Comparison of ENCODE assay signal across 7 cellular contexts in the genomic region with DNA sequence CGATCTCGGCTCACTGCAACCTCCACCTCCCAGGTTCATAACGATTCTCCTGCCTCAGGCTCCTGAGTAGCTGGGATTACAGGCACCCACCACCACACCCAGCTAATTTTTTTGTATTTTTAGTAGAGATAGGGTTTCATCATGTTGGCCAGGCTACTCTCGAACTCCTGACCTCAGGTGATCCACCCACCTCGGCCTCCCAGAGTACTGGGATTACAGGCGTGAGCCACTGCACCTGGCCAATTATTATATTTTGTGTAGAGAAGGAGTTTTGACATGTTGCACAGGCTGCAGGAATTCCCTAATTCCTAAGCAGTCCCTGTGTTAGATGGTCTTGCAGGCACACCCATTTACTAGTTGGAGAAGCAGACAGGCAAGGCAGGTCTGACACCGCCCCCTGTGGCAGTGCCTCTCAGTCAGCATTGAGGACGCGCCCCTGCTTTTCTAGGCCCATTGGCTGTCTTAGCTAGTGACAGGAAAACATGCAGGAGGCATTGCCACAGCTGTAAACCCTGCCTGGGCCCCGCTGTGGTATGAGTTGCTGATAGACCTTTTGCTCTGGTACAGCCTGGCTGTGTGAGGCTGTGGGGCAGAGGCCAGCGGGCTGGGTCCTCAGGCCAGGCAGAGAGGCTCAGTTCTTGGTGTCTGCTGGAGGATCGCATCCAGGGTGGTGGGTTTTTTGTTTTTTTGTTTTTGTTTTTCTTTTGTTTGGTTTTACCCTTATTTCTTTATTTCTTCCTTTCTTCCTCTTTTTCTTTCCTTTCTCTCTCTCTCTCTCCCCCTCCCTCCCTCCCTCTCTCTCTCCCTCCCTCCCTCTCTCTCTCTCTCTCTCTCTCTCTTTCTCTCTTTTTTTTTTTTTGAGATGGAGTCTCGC. TPM values are rescaled to one million over a fixed set of nuclear protein-coding genes. Genes with fewer than 3 reads are reported as not detected.
DNase-seq lines count a peak whose midpoint lies in the region; ATAC-seq and TF ChIP-seq lines count a peak whose summit lies in the region.
"Not testable (repeated sequence)": the region's sequence is repeated elsewhere in the genome, so short reads cannot be mapped to it uniquely, and the experiment has no call there.
"Had no signal": no experiment of that assay in that cellular context is flagged by ENCODE, and none has a peak within 500 bp of the region (broad histone marks: within the 10 kb centered on the region; RNA-seq: fewer than 3 reads in every experiment).

No MANE protein-coding gene starts in this region.

- H3K27me3 Mint-ChIP-seq in T-helper 2 cell treated with Interferon-gamma antibody and Interleukin-4, amounts not matched to agents 5 μg/mL and 100 μg/mL, for 36 hours (ENCODE audit: low read depth); activated naive CD8-positive, alpha-beta T cell treated with anti-CD3 and anti-CD28 coated beads, Interleukin-2, amount 10 ng/mL, durations not matched to agents 7 days and 5 days: not testable (repeated sequence)

- peak; percentile 50 for DNase-seq in BE2C
- peak; percentile 86 for DNase-seq in HuH-7.5 (ENCODE audit: low spot score)
- DNase-seq in T-helper 2 cell treated with Interferon-gamma antibody and Interleukin-4, amounts not matched to agents 5 μg/mL and 100 μg/mL, for 36 hours (ENCODE audit: low spot score): peak; percentile 57
- peak; percentile 73 for DNase-seq in activated naive CD8-positive, alpha-beta T cell treated with anti-CD3 and anti-CD28 coated beads, Interleukin-2, amount 10 ng/mL, durations not matched to agents 7 days and 5 days
- DNase-seq in iPS-NIHi11 (ENCODE audit: low spot score): peak; percentile 76
- peak in 3 of 4 experiments; percentile 25 to 53 (median 48) for DNase-seq in stimulated activated CD4-positive, alpha-beta T cell treated with anti-CD3 and anti-CD28 coated beads, Interleukin-1b, Interleukin-23, amount 100 ng/mL, for 24 hours (ENCODE audit: low read depth in 4 of 4, low spot score in 1 of 4)

- POLR2A ChIA-PET in activated naive CD8-positive, alpha-beta T cell treated with anti-CD3 and anti-CD28 coated beads, Interleukin-2, amount 10 ng/mL, durations not matched to agents 7 days and 5 days (lab: Charles Lee): interaction anchor here (0.5 to 2.2 kb wide), 4 partner anchors 26 to 922 kb away, joined by 3 to 10 read pairs (median 6); a partner anchor contains a TSS

- peak; percentile 20; the same call in 1 of the 2 replicates for TF ChIP-seq CTCF in BE2C (IDR thresholded peaks at IDR 0.05; ENCODE audit: low read depth, low read length)

- peaks cover 15% of the 10 kb centered on the region for H3K4me1 Mint-ChIP-seq in T-helper 2 cell treated with Interferon-gamma antibody and Interleukin-4, amounts not matched to agents 5 μg/mL and 100 μg/mL, for 36 hours (ENCODE audit: low read depth)
- peaks cover 17% of the 10 kb centered on the region for H3K4me1 Mint-ChIP-seq in activated naive CD8-positive, alpha-beta T cell treated with anti-CD3 and anti-CD28 coated beads, Interleukin-2, amount 10 ng/mL, durations not matched to agents 7 days and 5 days

- not testable (repeated sequence) for H3K9me3 ChIP-seq in BE2C

- peak; percentile 99 for ATAC-seq in activated naive CD8-positive, alpha-beta T cell treated with anti-CD3 and anti-CD28 coated beads, Interleukin-2, amount 10 ng/mL, durations not matched to agents 7 days and 5 days (ENCODE audit: low read depth)

- peak overlapping the region; percentile 65 for H3K27ac Mint-ChIP-seq in T-helper 2 cell treated with Interferon-gamma antibody and Interleukin-4, amounts not matched to agents 5 μg/mL and 100 μg/mL, for 36 hours
- H3K27ac Mint-ChIP-seq in activated naive CD8-positive, alpha-beta T cell treated with anti-CD3 and anti-CD28 coated beads, Interleukin-2, amount 10 ng/mL, durations not matched to agents 7 days and 5 days: peak overlapping the region; percentile 78

- not testable (repeated sequence) for H3K9me3 Mint-ChIP-seq in T-helper 2 cell treated with Interferon-gamma antibody and Interleukin-4, amounts not matched to agents 5 μg/mL and 100 μg/mL, for 36 hours; activated naive CD8-positive, alpha-beta T cell treated with anti-CD3 and anti-CD28 coated beads, Interleukin-2, amount 10 ng/mL, durations not matched to agents 7 days and 5 days

- H3K36me3 Mint-ChIP-seq in T-helper 2 cell treated with Interferon-gamma antibody and Interleukin-4, amounts not matched to agents 5 μg/mL and 100 μg/mL, for 36 hours (ENCODE audit: low read depth); activated naive CD8-positive, alpha-beta T cell treated with anti-CD3 and anti-CD28 coated beads, Interleukin-2, amount 10 ng/mL, durations not matched to agents 7 days and 5 days: not testable (repeated sequence)

- not testable (repeated sequence) for H3K36me3 ChIP-seq in BE2C

- H3K4me3 ChIP-seq in BE2C (ENCODE audit: low read depth, low read length): not testable (repeated sequence)

- H3K4me3 Mint-ChIP-seq in T-helper 2 cell treated with Interferon-gamma antibody and Interleukin-4, amounts not matched to agents 5 μg/mL and 100 μg/mL, for 36 hours: not testable (repeated sequence)
- peak overlapping the region; percentile 47 for H3K4me3 Mint-ChIP-seq in activated naive CD8-positive, alpha-beta T cell treated with anti-CD3 and anti-CD28 coated beads, Interleukin-2, amount 10 ng/mL, durations not matched to agents 7 days and 5 days

- not testable (repeated sequence) for H3K27me3 ChIP-seq in BE2C

- H3K4me1 ChIP-seq in BE2C: not testable (repeated sequence)

RNA-seq across cellular contexts. Expression of a gene that starts 20.5 kb away (rescaled TPM):
- 947 TPM for polyA plus RNA-seq in BE2C (2012; ENCODE audit: insufficient read depth, insufficient read length, low read depth)
- 100 to 1,000 TPM in 1 of 2 experiments, 10 to 100 TPM in 1; 90.7 to 108 TPM for total RNA-seq in activated naive CD8-positive, alpha-beta T cell treated with anti-CD3 and anti-CD28 coated beads, Interleukin-2, amount 10 ng/mL, durations not matched to agents 7 days and 5 days

RNA-seq across cellular contexts. Expression of a gene that starts 22.0 kb away (rescaled TPM):
- 236 TPM for polyA plus RNA-seq in BE2C (2012; ENCODE audit: insufficient read depth, insufficient read length, low read depth)
- total RNA-seq in activated naive CD8-positive, alpha-beta T cell treated with anti-CD3 and anti-CD28 coated beads, Interleukin-2, amount 10 ng/mL, durations not matched to agents 7 days and 5 days: 100 to 1,000 TPM; 161 to 168 TPM

RNA-seq across cellular contexts. Expression of a gene that starts 31.5 kb away (rescaled TPM):
- polyA plus RNA-seq in BE2C (2012; ENCODE audit: insufficient read depth, insufficient read length, low read depth): not detected
- under 1 TPM in 1 of 2 experiments, not detected in 1; 0.17 TPM for total RNA-seq in activated naive CD8-positive, alpha-beta T cell treated with anti-CD3 and anti-CD28 coated beads, Interleukin-2, amount 10 ng/mL, durations not matched to agents 7 days and 5 days
- total RNA-seq: cerebellum had no signal

RNA-seq across cellular contexts. Expression of a gene that starts 33.2 kb away (rescaled TPM):
- 90.6 TPM for polyA plus RNA-seq in BE2C (2012; ENCODE audit: insufficient read depth, insufficient read length, low read depth)
- 100 to 1,000 TPM; 103 to 110 TPM for total RNA-seq in activated naive CD8-positive, alpha-beta T cell treated with anti-CD3 and anti-CD28 coated beads, Interleukin-2, amount 10 ng/mL, durations not matched to agents 7 days and 5 days

RNA-seq across cellular contexts. Expression of a gene that starts 55.4 kb away (rescaled TPM):
- 188 TPM for polyA plus RNA-seq in BE2C (2012; ENCODE audit: insufficient read depth, insufficient read length, low read depth)
- total RNA-seq in activated naive CD8-positive, alpha-beta T cell treated with anti-CD3 and anti-CD28 coated beads, Interleukin-2, amount 10 ng/mL, durations not matched to agents 7 days and 5 days: 10 to 100 TPM; 31.7 to 32.4 TPM
